In the genomic region with DNA sequence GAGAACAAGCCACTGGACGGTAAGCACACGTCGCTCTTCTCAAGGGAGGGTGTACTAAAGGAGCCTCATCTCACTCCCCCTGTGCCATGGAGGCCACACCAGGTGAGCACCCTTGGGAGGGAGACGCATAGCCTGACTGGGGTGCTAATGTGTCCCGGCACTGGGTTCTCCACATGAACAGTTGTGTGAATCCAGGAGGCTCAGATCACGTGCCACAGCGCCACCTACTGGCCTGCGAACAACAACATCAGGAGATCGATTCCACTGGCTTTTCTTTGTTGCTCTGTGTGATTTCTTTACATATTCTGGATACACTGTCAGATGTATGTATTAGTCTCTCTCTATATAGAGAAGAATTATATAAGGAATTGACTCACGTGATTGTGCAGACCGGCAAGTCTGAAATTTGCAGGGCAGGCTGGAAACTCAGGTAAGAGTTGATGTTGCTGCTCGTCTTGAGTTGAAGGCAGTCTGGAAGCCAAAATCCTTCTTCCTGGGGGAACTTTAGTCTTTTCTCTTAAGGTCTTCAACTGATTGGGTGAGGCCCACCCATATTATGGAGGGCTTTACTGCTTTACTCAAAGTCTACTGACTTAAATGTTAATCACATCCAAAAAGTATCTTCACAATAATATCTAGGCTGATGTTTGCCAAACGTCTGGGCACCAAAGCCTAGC, we compare ENCODE assay signal across 8 cellular contexts. TPM values are rescaled to one million over a fixed set of nuclear protein-coding genes. Genes with fewer than 3 reads are reported as not detected.
A peak's percentile ranks its signal among the peaks of the same experiment; 100 is the strongest.
DNase-seq lines count a peak whose midpoint lies in the region; TF ChIP-seq lines count a peak whose summit lies in the region.
"Not testable (repeated sequence)": the region's sequence is repeated elsewhere in the genome, so short reads cannot be mapped to it uniquely, and the experiment has no call there.

No MANE protein-coding gene starts in this region.

- H3K36me3 Mint-ChIP-seq in glutamatergic neuron (ENCODE audit: unreplicated experiment): not testable (repeated sequence)

- H3K4me1 ChIP-seq in HAP-1; adipocyte (ENCODE audit: control insufficient read depth, insufficient read depth, low read length): not testable (repeated sequence)

- peak overlapping the region; percentile 7 for H3K9ac ChIP-seq in adipocyte (ENCODE audit: low read length)

- H3K27me3 ChIP-seq in HAP-1 (ENCODE audit: low read depth); adipocyte (replicated peaks; ENCODE audit: control insufficient read depth, insufficient read depth, low read length): not testable (repeated sequence)

- H3K9me3 Mint-ChIP-seq in glutamatergic neuron (ENCODE audit: unreplicated experiment): not testable (repeated sequence)

- H3K27ac Mint-ChIP-seq in glutamatergic neuron (ENCODE audit: unreplicated experiment): not testable (repeated sequence)

- not testable (repeated sequence) for H3K4me1 Mint-ChIP-seq in glutamatergic neuron (ENCODE audit: low read depth, unreplicated experiment)

- not testable (repeated sequence) for H3K4me3 Mint-ChIP-seq in glutamatergic neuron (ENCODE audit: unreplicated experiment)

- H3K4me3 ChIP-seq in HAP-1; adipocyte (ENCODE audit: low read length): not testable (repeated sequence)

- not testable (repeated sequence) for H3K27me3 Mint-ChIP-seq in glutamatergic neuron (ENCODE audit: unreplicated experiment)

- DNase-seq in DMS79 treated with DMSO at 0.1 percent for 48 hours (lab: John Stamatoyannopoulos, UW) (peak; percentile 10), HAP-1 (ENCODE audit: low spot score in 2 of 2) (peak; percentile 36 to 65), NCI-H1694 (lab: John Stamatoyannopoulos, UW) (peak; percentile 19), T-helper 9 cell (peak; percentile 32), adipocyte (ENCODE audit: low read depth) (peak; percentile 46), glutamatergic neuron (peak; percentile 53), occipital lobe (lab: John Stamatoyannopoulos, UW) (peak; percentile 4)
- peak in 5 of 6 experiments; percentile 11 to 58 (median 44) for DNase-seq in stimulated activated naive CD4-positive, alpha-beta T cell (lab: John Stamatoyannopoulos, UW)

- TF ChIP-seq CTCF in glutamatergic neuron (IDR thresholded peaks at IDR 0.05; ENCODE audit: partially characterized antibody, unreplicated experiment): peak; percentile 86

- H3K36me3 ChIP-seq in HAP-1 (replicated peaks); adipocyte (ENCODE audit: control insufficient read depth, insufficient read depth, low read length, severe bottlenecking): not testable (repeated sequence)

- not testable (repeated sequence) for H3K9me3 ChIP-seq in HAP-1; adipocyte (ENCODE audit: control insufficient read depth, low read length)

- in situ Hi-C loops in HAP-1 (cut with MboI; ENCODE audit: low sequenced_read_pairs): not testable (repeated sequence)

RNA-seq across cellular contexts. Expression of a gene that starts 8.9 kb away (rescaled TPM):
- total RNA-seq in glutamatergic neuron (ENCODE audit: unreplicated experiment): 1.6 TPM
- total RNA-seq in occipital lobe: 1.1 TPM

RNA-seq across cellular contexts. Expression of a gene that starts 54.1 kb away (rescaled TPM):
- total RNA-seq in glutamatergic neuron (ENCODE audit: unreplicated experiment): 6.9 TPM
- not detected for total RNA-seq in occipital lobe
